In genomic region chr21:14888202-14888601, GRCh38 we compare ENCODE assay signal across 15 cellular contexts.
DNase-seq lines count a peak whose midpoint lies in the region; ATAC-seq and TF ChIP-seq lines count a peak whose summit lies in the region.
"Had no signal": no experiment of that assay in that cellular context is flagged by ENCODE, and none has a peak within 500 bp of the region (broad histone marks: within the 10 kb centered on the region; RNA-seq: fewer than 3 reads in every experiment).

No MANE protein-coding gene starts in this region.

- H2AK5ac ChIP-seq in mesenchymal stem cell (ENCODE audit: low read length, severe bottlenecking): no peak overlapping the region

- H3K4me3 ChIP-seq in BLaER1: no peak overlapping the region
- no peak overlapping the region for H3K4me3 ChIP-seq in right lobe of liver
- H3K4me3 ChIP-seq in suprapubic skin: no peak overlapping the region
- H3K4me3 ChIP-seq in mesenchymal stem cell (ENCODE audit: insufficient read depth in 1 of 2, low read depth in 1 of 2, low read length in 2 of 2): no peak overlapping the region

- peak overlapping the region; percentile 57; the same call in 1 of the 2 replicates for H3K4me2 ChIP-seq in BLaER1
- no peak overlapping the region for H3K4me2 ChIP-seq in mesenchymal stem cell (ENCODE audit: low read length, poor library complexity, severe bottlenecking)

- H3K27ac ChIP-seq in BLaER1 (no peak overlapping the region), right lobe of liver (peak overlapping the region; percentile 17 to 61 (median 46)), suprapubic skin (no peak overlapping the region), mesenchymal stem cell (ENCODE audit: low read length, poor library complexity, severe bottlenecking) (no peak overlapping the region)
- H3K27ac ChIP-seq: RWPE1 had no signal

- H3K4ac ChIP-seq in mesenchymal stem cell (ENCODE audit: low read depth in 1 of 2, low read length in 2 of 2): no peak overlapping the region

- no peak overlapping the region for H3K23ac ChIP-seq in mesenchymal stem cell (ENCODE audit: low read length in 2 of 2)

- no peak overlapping the region for H3K18ac ChIP-seq in mesenchymal stem cell (ENCODE audit: low read depth in 1 of 2, low read length in 2 of 2)

- no peak overlapping the region for H4K8ac ChIP-seq in mesenchymal stem cell (ENCODE audit: low read length)

- H3K36me3 ChIP-seq in BLaER1: no peaks in the 10 kb centered on the region
- H3K36me3 ChIP-seq in right lobe of liver: no peaks in the 10 kb centered on the region
- H3K36me3 ChIP-seq in suprapubic skin: no peaks in the 10 kb centered on the region
- no peaks in the 10 kb centered on the region for H3K36me3 ChIP-seq in mesenchymal stem cell (ENCODE audit: control insufficient read depth in 1 of 2, insufficient read depth in 2 of 2, low read depth in 1 of 2, low read length in 2 of 2)

- DNase-seq in NCI-H774 (lab: John Stamatoyannopoulos, UW): peak; percentile 42
- no peak for DNase-seq in right lobe of liver
- DNase-seq in stimulated activated CD4-positive, alpha-beta T cell treated with anti-CD3 and anti-CD28 coated beads, Interleukin-4, amount 100 ng/mL, for 24 hours: no peak
- DNase-seq in suprapubic skin (ENCODE audit: low spot score in 2 of 2): no peak
- no peak for DNase-seq in mesenchymal stem cell
- DNase-seq: HFFc6; Kasumi-1; NCI-H187; NCI-H2171 treated with DMSO at 0.1 percent for 48 hours; NCI-H510A; NK-92 treated with Interleukin-12 subunit alpha and Interleukin-12 subunit beta, amount 100 ng/mL, for 24 hours had no signal

- intact Hi-C loops in right lobe of liver (cut with DNase I): no loop called here

- no peaks in the 10 kb centered on the region for H3K27me3 ChIP-seq in BLaER1
- no peaks in the 10 kb centered on the region for H3K27me3 ChIP-seq in right lobe of liver
- no peaks in the 10 kb centered on the region for H3K27me3 ChIP-seq in suprapubic skin
- H3K27me3 ChIP-seq in mesenchymal stem cell (ENCODE audit: control insufficient read depth in 1 of 2, insufficient read depth in 1 of 2, low read length in 2 of 2): no peaks in the 10 kb centered on the region

- ATAC-seq in right lobe of liver (peak in 1 of 4 donors; percentile 14), HG03460 (IDR thresholded peaks at IDR 0.05; ENCODE audit: unreplicated experiment) (no peak)

- H3K9me3 ChIP-seq in BLaER1: no peaks in the 10 kb centered on the region
- H3K9me3 ChIP-seq in right lobe of liver: no peaks in the 10 kb centered on the region
- H3K9me3 ChIP-seq in suprapubic skin: no peaks in the 10 kb centered on the region
- H3K9me3 ChIP-seq in mesenchymal stem cell (ENCODE audit: control insufficient read depth, low read length): no peaks in the 10 kb centered on the region

- H2BK15ac ChIP-seq in mesenchymal stem cell (ENCODE audit: low read depth, poor library complexity, severe bottlenecking): no peak overlapping the region

- H3K9ac ChIP-seq in BLaER1 (no peak overlapping the region), mesenchymal stem cell (ENCODE audit: low read length) (no peak overlapping the region)

- TF ChIP-seq RAD21 in Ishikawa (IDR thresholded peaks at IDR 0.05; ENCODE audit: low read depth): no peak

- H3K14ac ChIP-seq in mesenchymal stem cell (ENCODE audit: low read length in 2 of 2): no peak overlapping the region

- peaks cover 1% of the 10 kb centered on the region for H3K79me1 ChIP-seq in mesenchymal stem cell (replicated peaks; ENCODE audit: low read length, poor library complexity, severe bottlenecking)

- H2BK5ac ChIP-seq in mesenchymal stem cell (ENCODE audit: low read depth, low read length, poor library complexity, severe bottlenecking): no peak overlapping the region

- WGBS in right lobe of liver (ENCODE audit: insufficient coverage, low coverage, low lambda C conversion rate, missing lambda C conversion rate): 89% methylated on average over 1 of the region's 1 CpG
- WGBS in suprapubic skin: 42% methylated on average over 1 of the region's 1 CpG
- no CpG with 5 or more reads among the region's 1 CpG for WGBS in mesenchymal stem cell

- no peak overlapping the region for H2BK120ac ChIP-seq in mesenchymal stem cell (ENCODE audit: low read depth, low read length)

- no peak for TF ChIP-seq POLR2A in right lobe of liver (IDR thresholded peaks at IDR 0.05)
- no peak for TF ChIP-seq POLR2A in suprapubic skin (IDR thresholded peaks at IDR 0.05)

- H2AFZ ChIP-seq in mesenchymal stem cell (ENCODE audit: low read depth, low read length): no peak overlapping the region

- H3K4me1 ChIP-seq in BLaER1: peaks cover 17% of the 10 kb centered on the region
- H3K4me1 ChIP-seq in right lobe of liver: peaks cover 0 to 35% (median 15%) of the 10 kb centered on the region in 4 donors
- H3K4me1 ChIP-seq in suprapubic skin: no peaks in the 10 kb centered on the region
- H3K4me1 ChIP-seq in mesenchymal stem cell (ENCODE audit: control insufficient read depth, insufficient read depth, low read depth, low read length): peaks cover 2% of the 10 kb centered on the region

- no peak; the same call in 1 of the 2 replicates for TF ChIP-seq EP300 in Ishikawa (IDR thresholded peaks at IDR 0.05; ENCODE audit: borderline replicate concordance)
- TF ChIP-seq EP300 in suprapubic skin (IDR thresholded peaks at IDR 0.05): no peak

- H2BK12ac ChIP-seq in mesenchymal stem cell (ENCODE audit: low read length in 2 of 2): no peak overlapping the region

- TF ChIP-seq CTCF in right lobe of liver (IDR thresholded peaks at IDR 0.05): no peak
- TF ChIP-seq CTCF in suprapubic skin (IDR thresholded peaks at IDR 0.05): no peak

- H4K20me1 ChIP-seq in BLaER1: no peaks in the 10 kb centered on the region; the same call in 1 of the 2 replicates

- H4K91ac ChIP-seq in mesenchymal stem cell (ENCODE audit: low read length): no peak overlapping the region

TF ChIP-seq in Ishikawa, 13 proteins besides CTCF, POLR2A, EP300 and RAD21:
- no peak for TF ChIP-seq EGR1 (IDR thresholded peaks at IDR 0.05)
- TF ChIP-seq TEAD4 (IDR thresholded peaks at IDR 0.05): peak; percentile 68
- no peak for TF ChIP-seq YY1 (IDR thresholded peaks at IDR 0.05; ENCODE audit: low read depth)
- TF ChIP-seq FOXM1 (IDR thresholded peaks at IDR 0.05; ENCODE audit: borderline replicate concordance, low read depth): peak; percentile 43; the same call in 1 of the 2 replicates
TF ChIP-seq in Ishikawa: peak in this region for 2.

Comparison
In these comparisons a context has a peak if more than half of its experiments do, and no peak if none do; other contexts are left out.
1. H3K27ac ChIP-seq: peak in right lobe of liver (3 of 3); none in BLaER1 (single experiment), suprapubic skin (single experiment) and mesenchymal stem cell (single experiment).